Comparison of ENCODE assay signal across 8 cellular contexts in the genomic region with DNA sequence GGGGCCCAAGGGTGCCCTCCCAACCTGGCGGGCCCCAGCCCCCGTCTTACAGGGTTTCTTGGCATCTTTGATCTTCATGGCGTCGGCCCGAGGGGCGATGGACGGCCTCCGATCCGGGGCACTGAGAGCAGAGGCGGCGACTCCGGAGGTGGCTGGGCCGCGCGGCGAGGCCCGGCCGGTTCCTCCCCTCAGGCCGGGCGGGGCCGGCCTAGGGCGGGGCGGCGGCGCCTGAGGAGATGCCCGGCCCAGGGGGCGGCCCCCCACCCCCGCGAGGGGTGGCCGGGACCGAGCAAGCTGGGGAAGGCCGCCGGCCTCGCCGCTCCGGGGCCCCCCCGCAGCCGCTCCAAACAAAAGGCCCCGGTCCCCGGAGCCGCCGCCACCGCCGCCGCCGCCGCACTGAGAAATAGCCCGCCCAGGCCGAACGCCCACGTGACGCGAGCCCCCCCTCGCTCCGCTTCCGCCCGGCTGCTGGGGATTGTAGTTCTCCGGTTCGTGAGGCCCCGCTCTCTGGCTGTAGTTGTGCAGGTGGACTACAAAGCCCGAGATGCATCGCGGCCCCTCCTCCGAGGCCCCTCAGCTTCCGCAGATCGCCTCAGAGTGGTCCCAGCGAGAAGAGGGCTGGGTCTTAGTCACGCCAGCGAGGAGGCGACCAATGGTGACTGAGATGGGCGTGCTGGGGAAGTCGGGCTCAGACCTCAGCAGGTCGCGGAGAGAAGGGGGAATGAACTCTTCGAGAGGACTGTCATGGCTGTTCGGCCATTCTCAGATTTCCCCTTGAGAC. TPM values are rescaled to one million over a fixed set of nuclear protein-coding genes. Genes with fewer than 3 reads are reported as not detected.
DNase-seq lines count a peak whose midpoint lies in the region; ATAC-seq and TF ChIP-seq lines count a peak whose summit lies in the region.

PANK3 (minus strand) TSS at position 163 of the 781 bp plus-strand sequence; CDS start at position 78, 85 bp downstream.

- peaks cover 0 to 45% (median 27%) of the 10 kb centered on the region in 12 donors for H3K4me1 ChIP-seq in heart left ventricle

- no peaks in the 10 kb centered on the region for H3K27me3 ChIP-seq in heart left ventricle

- no peaks in the 10 kb centered on the region for H3K27me3 Mint-ChIP-seq in type B pancreatic cell

- 0 to 1% (median 0%) methylated on average over 12 to 76 of the region's 76 CpGs for WGBS in heart left ventricle, 4 donors

- intact Hi-C loops in T-helper 1 cell treated with Interleukin-12 subunit alpha and Interleukin-12 subunit beta and Interleukin-4 antibody, amounts not matched to agents 30 ng/mL and 1 ng/mL, for 36 hours (cut with micrococcal nuclease): loop anchor here (1.0 to 10.0 kb wide), 7 partner anchors 34 to 1752 kb away; partner anchors contain the start of genes LCP2, RARS1 and SPDL1
- intact Hi-C loops in heart left ventricle (cut with DNase I): loop anchor here in 4 of 10 donors (1.0 to 5.0 kb wide), 2 partner anchors 92 to 93 kb away; partner anchors contain the start of gene RARS1 (in 4 of the 4)

- peak in 1 of 2 donors; percentile 85 for TF ChIP-seq POLR2A in heart left ventricle (IDR thresholded peaks at IDR 0.05)

- H3K36me3 Mint-ChIP-seq in type B pancreatic cell: peaks cover 16% of the 10 kb centered on the region

- peak; percentile 89 for ATAC-seq in HG02870 (IDR thresholded peaks at IDR 0.05; ENCODE audit: unreplicated experiment)
- peak; percentile 98 to 99 (median 99) for ATAC-seq in heart left ventricle

- TF ChIP-seq CTCF in GM13976 (IDR thresholded peaks at IDR 0.05; ENCODE audit: borderline replicate concordance, control extremely low read depth, extremely low read depth, insufficient read depth, missing control alignments) (no peak), heart left ventricle (IDR thresholded peaks at IDR 0.05) (no peak), type B pancreatic cell (conservative IDR thresholded peaks at IDR 0.05) (no peak)

- peak within 1 kb of the TSS; percentile 94 for H3K27ac Mint-ChIP-seq in type B pancreatic cell

- peaks cover 0 to 1% (median 0%) of the 10 kb centered on the region in 12 donors for H3K9me3 ChIP-seq in heart left ventricle

- in situ Hi-C loops in GM13976 (cut with MboI; ENCODE audit: low sequenced_read_pairs, unreplicated experiment): no loop called here

- H3K4me1 Mint-ChIP-seq in type B pancreatic cell (ENCODE audit: unreplicated experiment): peaks cover 23% of the 10 kb centered on the region

- H3K9me3 Mint-ChIP-seq in type B pancreatic cell: no peaks in the 10 kb centered on the region

- H3K36me3 ChIP-seq in heart left ventricle: no peaks in the 10 kb centered on the region

- peak within 1 kb of the TSS; percentile 98 for H3K4me3 Mint-ChIP-seq in type B pancreatic cell

- peak; percentile 96 for DNase-seq in GM13976 (ENCODE audit: low spot score)
- peak; percentile 92 for DNase-seq in NCI-H146 treated with DMSO at 0.1 percent for 48 hours (lab: John Stamatoyannopoulos, UW; ENCODE audit: unreplicated experiment)
- DNase-seq in amniotic epithelial cell (ENCODE audit: low read depth): peak; percentile 99
- peak; percentile 99 for DNase-seq in heart left ventricle
- DNase-seq in pons (ENCODE audit: low spot score): peak; percentile 99
- DNase-seq in type B pancreatic cell (ENCODE audit: extremely low spot score, unreplicated experiment): peak; percentile 97

- peak within 1 kb of the TSS; percentile 68 to 99 (median 92) for H3K4me3 ChIP-seq in heart left ventricle

- H3K27ac ChIP-seq in heart left ventricle: peak within 1 kb of the TSS; percentile 93 to 98 (median 97)

RNA-seq across cellular contexts. Expression of gene PANK3, which starts in this region (rescaled TPM):
- total RNA-seq in T-helper 1 cell treated with Interleukin-12 subunit alpha and Interleukin-12 subunit beta and Interleukin-4 antibody, amounts not matched to agents 30 ng/mL and 1 ng/mL, for 36 hours: 50.9 and 56.4 TPM in 2 replicates
- total RNA-seq in heart left ventricle (10 to 100 TPM; 16.7 to 45.4 (median 35.6) TPM), type B pancreatic cell (ENCODE audit: low replicate concordance) (82.6 and 91.8 TPM in 2 replicates)
- polyA plus RNA-seq in heart left ventricle: 10 to 100 TPM in 1 of 2 donors, 1 to 10 TPM in 1; 3.8 to 16.5 TPM

Comparison
In these comparisons a context has a peak if more than half of its experiments do, and no peak if none do; other contexts are left out.
1. Peak in every context shown above with its lines: DNase-seq, ATAC-seq, H3K4me3 ChIP-seq and H3K27ac ChIP-seq.